Comparison of ENCODE assay signal across 10 cellular contexts in genomic region chr1:70675737-70676156, GRCh38.
A peak's percentile ranks its signal among the peaks of the same experiment; 100 is the strongest.
DNase-seq lines count a peak whose midpoint lies in the region; ATAC-seq lines count a peak whose summit lies in the region.
"Had no signal": no experiment of that assay in that cellular context is flagged by ENCODE, and none has a peak within 500 bp of the region (broad histone marks: within the 10 kb centered on the region; RNA-seq: fewer than 3 reads in every experiment).

No MANE protein-coding gene starts in this region.

- H3K4me3 Mint-ChIP-seq in naive B cell, result peak overlapping the region in 2 of 8 donors; percentile 12 to 79

- peak; percentile 50 for ATAC-seq in GM19372 (IDR thresholded peaks at IDR 0.05; ENCODE audit: low read depth, unreplicated experiment)
- peak; percentile 71 for ATAC-seq in HG02840 (IDR thresholded peaks at IDR 0.05; ENCODE audit: low FRiP score, unreplicated experiment)
- ATAC-seq in naive B cell (ENCODE audit: low read depth in 2 of 2), result peak; percentile 25 to 28

- no peaks in the 10 kb centered on the region for H3K9me3 Mint-ChIP-seq in naive B cell

- H3K4me1 Mint-ChIP-seq in naive B cell, result peaks cover 7 to 13% (median 10%) of the 10 kb centered on the region in 3 donors

- H3K36me3 Mint-ChIP-seq in naive B cell, result no peaks in the 10 kb centered on the region

- DNase-seq in NCI-H146 treated with DMSO at 0.1 percent for 48 hours (lab: John Stamatoyannopoulos, UW; ENCODE audit: unreplicated experiment) (peak; percentile 80), naive B cell (no peak), NCI-H510A treated with DMSO at 0.1 percent for 48 hours (lab: John Stamatoyannopoulos, UW) (no peak), NCI-H1092 (lab: John Stamatoyannopoulos, UW) (no peak), NCI-H345 (lab: John Stamatoyannopoulos, UW) (no peak)
- no peak for DNase-seq in stimulated activated CD4-positive, alpha-beta T cell treated with anti-CD3 and anti-CD28 coated beads, Interleukin-4, amount 100 ng/mL, for 1 hour
- DNase-seq: ovary, SW 1271 had no signal

- peaks cover 0 to 6% (median 0%) of the 10 kb centered on the region in 3 donors for H3K27me3 Mint-ChIP-seq in naive B cell

- H3K27ac Mint-ChIP-seq in naive B cell, result peak overlapping the region in 2 of 6 donors; percentile 77 to 88
